In the genomic region with DNA sequence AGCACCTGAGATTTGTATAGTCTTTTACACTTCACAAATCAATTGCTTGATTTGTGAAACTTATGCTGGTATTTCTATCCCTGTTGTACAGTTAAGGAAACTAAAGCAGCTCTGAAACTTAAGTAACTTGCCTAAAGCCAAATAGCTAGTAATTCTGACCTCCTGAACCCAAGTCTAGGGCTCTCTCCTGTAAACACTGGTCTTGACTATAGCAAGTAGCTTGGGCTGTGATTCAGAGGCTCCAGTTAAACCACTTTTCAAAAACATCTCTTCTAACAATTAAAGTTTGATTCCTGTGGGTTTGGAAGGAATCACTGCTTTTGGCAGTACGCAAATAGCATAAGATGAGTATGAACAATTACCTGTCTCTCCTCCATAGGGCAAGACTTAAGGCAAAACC, we compare ENCODE assay signal across 16 cellular contexts.
"Had no signal": no experiment of that assay in that cellular context is flagged by ENCODE, and none has a peak within 500 bp of the region (broad histone marks: within the 10 kb centered on the region; RNA-seq: fewer than 3 reads in every experiment).

No MANE protein-coding gene starts in this region.

- H3K27me3 ChIP-seq: colonic mucosa, hepatocyte, right atrium auricular region had no signal

- H3K4me3 ChIP-seq: colonic mucosa, esophagus squamous epithelium, hepatocyte, right atrium auricular region, smooth muscle cell had no signal

- DNase-seq: activated CD4-positive, alpha-beta T cell treated with anti-CD3 and anti-CD28 coated beads, Interleukin-2, amount 50 U/mL, for 1 hour; activated naive CD4-positive, alpha-beta T cell; activated naive CD8-positive, alpha-beta T cell treated with anti-CD3 and anti-CD28 coated beads, Interleukin-2, amount 10 ng/mL, durations not matched to agents 7 days and 5 days; activated T-cell treated with anti-CD3 and anti-CD28 coated beads for 4 hours; anterior cingulate cortex; caudate nucleus; colonic mucosa; esophagus squamous epithelium; kidney glomerular epithelial cell; left ventricle myocardium superior; mesenchymal stem cell; naive thymus-derived CD8-positive, alpha-beta T cell had no signal

- ATAC-seq: left ventricle myocardium superior; naive thymus-derived CD8-positive, alpha-beta T cell had no signal

- H3K27ac ChIP-seq: colonic mucosa, esophagus squamous epithelium, hepatocyte, neutrophil, right atrium auricular region had no signal

- H3K36me3 ChIP-seq: colonic mucosa, esophagus squamous epithelium, neutrophil, right atrium auricular region had no signal

- H3K4me1 ChIP-seq: colonic mucosa, esophagus squamous epithelium, right atrium auricular region had no signal

- H3K9me3 ChIP-seq: colonic mucosa, neutrophil had no signal
